In genomic region chr5:146401021-146401420, GRCh38 we compare ENCODE assay signal across 38 cellular contexts.
"Had no signal": no experiment of that assay in that cellular context is flagged by ENCODE, and none has a peak within 500 bp of the region (broad histone marks: within the 10 kb centered on the region; RNA-seq: fewer than 3 reads in every experiment).

No MANE protein-coding gene starts in this region.

- H3K36me3 ChIP-seq: adrenal gland, ascending aorta, brain microvascular endothelial cell, breast epithelium, cardiac muscle cell had no signal

- H3K4me3 Mint-ChIP-seq: activated naive CD4-positive, alpha-beta T cell treated with anti-CD3 and anti-CD28 coated beads for 36 hours; activated naive CD4-positive, alpha-beta T cell treated with anti-CD3 and anti-CD28 coated beads, Interleukin-2, amount 10 ng/mL, durations not matched to agents 7 days and 5 days; activated naive CD4-positive, alpha-beta T cell treated with anti-CD3 and anti-CD28 coated beads, Interleukin-2, amount 50 U/mL, for 24 hours; activated naive CD8-positive, alpha-beta T cell; activated naive CD8-positive, alpha-beta T cell treated with anti-CD3 and anti-CD28 coated beads for 36 hours; activated naive CD8-positive, alpha-beta T cell treated with anti-CD3 and anti-CD28 coated beads, Interleukin-2, amount 10 ng/mL, durations not matched to agents 7 days and 5 days; activated naive CD8-positive, alpha-beta T cell treated with anti-CD3 and anti-CD28 coated beads, Interleukin-2, amount 50 U/mL, for 24 hours; activated T-cell treated with anti-CD3 and anti-CD28 coated beads, Interleukin-2, amount 50 U/mL, for 24 hours; activated T-cell treated with anti-CD3 and anti-CD28 coated beads, Interleukin-2, amount 50 U/mL, for 4 hours; activated T-helper 1 cell treated with anti-CD3 and anti-CD28 coated beads, Interleukin-12 subunit alpha, Interleukin-12 subunit beta, Interleukin-2, Interleukin-4 antibody, amounts not matched to agents 30 ng/mL and 10 ng/mL and 1 ng/mL, durations not matched to agents 14 hours and 24 hours and 36 hours; activated T-helper 17 cell treated with anti-CD3 and anti-CD28 coated beads, Interleukin-2, amount 50 U/mL, for 72 hours; brain; central memory CD8-positive, alpha-beta T cell had no signal

- H3K27ac Mint-ChIP-seq: activated naive CD4-positive, alpha-beta T cell treated with anti-CD3 and anti-CD28 coated beads for 36 hours; activated naive CD4-positive, alpha-beta T cell treated with anti-CD3 and anti-CD28 coated beads, Interleukin-2, amount 10 ng/mL, durations not matched to agents 7 days and 5 days; activated naive CD4-positive, alpha-beta T cell treated with anti-CD3 and anti-CD28 coated beads, Interleukin-2, amount 50 U/mL, for 24 hours; activated naive CD4-positive, alpha-beta T cell treated with anti-CD3 and anti-CD28 coated beads, Interleukin-2, amount 50 U/mL, for 72 hours; activated naive CD8-positive, alpha-beta T cell; activated naive CD8-positive, alpha-beta T cell treated with anti-CD3 and anti-CD28 coated beads for 36 hours; activated naive CD8-positive, alpha-beta T cell treated with anti-CD3 and anti-CD28 coated beads, Interleukin-2, amount 10 ng/mL, durations not matched to agents 7 days and 5 days; activated naive CD8-positive, alpha-beta T cell treated with anti-CD3 and anti-CD28 coated beads, Interleukin-2, amount 50 U/mL, for 24 hours; activated T-cell treated with anti-CD3 and anti-CD28 coated beads, Interleukin-2, amount 50 U/mL, for 24 hours; activated T-helper 1 cell treated with anti-CD3 and anti-CD28 coated beads, Interleukin-12 subunit alpha, Interleukin-12 subunit beta, Interleukin-2, Interleukin-4 antibody, amounts not matched to agents 30 ng/mL and 10 ng/mL and 1 ng/mL, durations not matched to agents 14 hours and 24 hours and 36 hours; activated T-helper 17 cell treated with anti-CD3 and anti-CD28 coated beads, Interleukin-2, amount 50 U/mL, for 72 hours; activated T-helper 2 cell treated with anti-CD3 and anti-CD28 coated beads, Interferon-gamma antibody, Interleukin-2, Interleukin-4, amounts not matched to agents 10 μg/mL and 5 μg/mL and 100 μg/mL, durations not matched to agents 14 hours and 24 hours and 36 hours; brain had no signal

- H3K4me1 ChIP-seq: adrenal gland, ascending aorta, body of pancreas, breast epithelium had no signal

- H3K36me3 Mint-ChIP-seq: activated naive CD4-positive, alpha-beta T cell treated with anti-CD3 and anti-CD28 coated beads, Interleukin-2, amount 10 ng/mL, durations not matched to agents 7 days and 5 days; activated naive CD4-positive, alpha-beta T cell treated with anti-CD3 and anti-CD28 coated beads, Interleukin-2, amount 50 U/mL, for 24 hours; activated naive CD4-positive, alpha-beta T cell treated with anti-CD3 and anti-CD28 coated beads, Interleukin-2, amount 50 U/mL, for 72 hours; activated naive CD8-positive, alpha-beta T cell; activated naive CD8-positive, alpha-beta T cell treated with anti-CD3 and anti-CD28 coated beads for 36 hours; brain had no signal

- ATAC-seq: activated naive CD4-positive, alpha-beta T cell treated with anti-CD3 and anti-CD28 coated beads, Interleukin-2, amount 50 U/mL, for 72 hours; activated naive CD8-positive, alpha-beta T cell treated with anti-CD3 and anti-CD28 coated beads, Interleukin-2, amount 50 U/mL, for 24 hours; activated T-cell treated with anti-CD3 and anti-CD28 coated beads, Interleukin-2, amount 50 U/mL, for 4 hours; activated T-helper 17 cell treated with anti-CD3 and anti-CD28 coated beads, Interleukin-2, amount 50 U/mL, for 72 hours; body of pancreas had no signal

- H3K4me1 Mint-ChIP-seq: activated naive CD4-positive, alpha-beta T cell treated with anti-CD3 and anti-CD28 coated beads, Interleukin-2, amount 10 ng/mL, durations not matched to agents 7 days and 5 days; activated naive CD4-positive, alpha-beta T cell treated with anti-CD3 and anti-CD28 coated beads, Interleukin-2, amount 50 U/mL, for 24 hours; activated naive CD8-positive, alpha-beta T cell treated with anti-CD3 and anti-CD28 coated beads for 36 hours; activated naive CD8-positive, alpha-beta T cell treated with anti-CD3 and anti-CD28 coated beads, Interleukin-2, amount 50 U/mL, for 24 hours; activated T-helper 17 cell treated with anti-CD3 and anti-CD28 coated beads, Interleukin-2, amount 50 U/mL, for 72 hours; brain; central memory CD8-positive, alpha-beta T cell had no signal

- H3K27me3 ChIP-seq: ascending aorta, body of pancreas, brain microvascular endothelial cell had no signal

- H3K9me3 ChIP-seq: adrenal gland, ascending aorta, body of pancreas, breast epithelium had no signal

- DNase-seq: activated effector memory CD4-positive, alpha-beta T cell treated with anti-CD3 and anti-CD28 coated beads, Interleukin-2, amount 50 U/mL, for 16 hours; activated effector memory CD4-positive, alpha-beta T cell treated with Interleukin-2 at 50 U/mL for 16 hours; activated gamma-delta T cell; activated gamma-delta T cell treated with Interleukin-2 at 50 U/mL for 16 hours; activated naive CD4-positive, alpha-beta T cell; activated naive CD4-positive, alpha-beta T cell treated with anti-CD3 and anti-CD28 coated beads for 36 hours; activated naive CD4-positive, alpha-beta T cell treated with anti-CD3 and anti-CD28 coated beads, Interleukin-2, amount 10 ng/mL, durations not matched to agents 7 days and 5 days; activated naive CD4-positive, alpha-beta T cell treated with anti-CD3 and anti-CD28 coated beads, Interleukin-2, amount 50 U/mL, for 16 hours; activated naive CD4-positive, alpha-beta T cell treated with Interleukin-2 at 50 U/mL for 16 hours; activated naive CD8-positive, alpha-beta T cell treated with anti-CD3 and anti-CD28 coated beads for 36 hours; activated naive CD8-positive, alpha-beta T cell treated with anti-CD3 and anti-CD28 coated beads, Interleukin-2, amount 10 ng/mL, durations not matched to agents 7 days and 5 days; activated naive CD8-positive, alpha-beta T cell treated with anti-CD3 and anti-CD28 coated beads, Interleukin-2, amount 50 U/mL, for 24 hours; activated T-cell treated with anti-CD3 and anti-CD28 coated beads for 4 hours; activated T-cell treated with anti-CD3 and anti-CD28 coated beads, Interleukin-2, amount 50 U/mL, for 1 hour; activated T-cell treated with anti-CD3 and anti-CD28 coated beads, Interleukin-2, amount 50 U/mL, for 24 hours; activated T-cell treated with anti-CD3 and anti-CD28 coated beads, Interleukin-2, amount 50 U/mL, for 4 hours; activated T-cell treated with anti-CD3 and anti-CD28 coated beads, Interleukin-2, amount 50 U/mL, for 48 hours; adrenal gland; amniotic stem cell; amygdala; anterior cingulate cortex; aorta; body of pancreas; brain microvascular endothelial cell; caudate nucleus; central memory CD4-positive, alpha-beta T cell; cerebellar nuclear complex had no signal

- H3K27ac ChIP-seq: adrenal gland, ascending aorta, body of pancreas, brain microvascular endothelial cell, breast epithelium, cardiac muscle cell had no signal

- H3K9me3 Mint-ChIP-seq: activated naive CD4-positive, alpha-beta T cell treated with anti-CD3 and anti-CD28 coated beads for 36 hours; activated naive CD4-positive, alpha-beta T cell treated with anti-CD3 and anti-CD28 coated beads, Interleukin-2, amount 10 ng/mL, durations not matched to agents 7 days and 5 days; activated naive CD4-positive, alpha-beta T cell treated with anti-CD3 and anti-CD28 coated beads, Interleukin-2, amount 50 U/mL, for 24 hours; activated naive CD4-positive, alpha-beta T cell treated with anti-CD3 and anti-CD28 coated beads, Interleukin-2, amount 50 U/mL, for 72 hours; activated naive CD8-positive, alpha-beta T cell treated with anti-CD3 and anti-CD28 coated beads for 36 hours; activated naive CD8-positive, alpha-beta T cell treated with anti-CD3 and anti-CD28 coated beads, Interleukin-2, amount 10 ng/mL, durations not matched to agents 7 days and 5 days; activated naive CD8-positive, alpha-beta T cell treated with anti-CD3 and anti-CD28 coated beads, Interleukin-2, amount 50 U/mL, for 24 hours; activated T-cell treated with anti-CD3 and anti-CD28 coated beads, Interleukin-2, amount 50 U/mL, for 24 hours; activated T-cell treated with anti-CD3 and anti-CD28 coated beads, Interleukin-2, amount 50 U/mL, for 4 hours; activated T-helper 1 cell treated with anti-CD3 and anti-CD28 coated beads, Interleukin-12 subunit alpha, Interleukin-12 subunit beta, Interleukin-2, Interleukin-4 antibody, amounts not matched to agents 30 ng/mL and 10 ng/mL and 1 ng/mL, durations not matched to agents 14 hours and 24 hours and 36 hours; activated T-helper 17 cell treated with anti-CD3 and anti-CD28 coated beads, Interleukin-2, amount 50 U/mL, for 72 hours; activated T-helper 2 cell treated with anti-CD3 and anti-CD28 coated beads, Interferon-gamma antibody, Interleukin-2, Interleukin-4, amounts not matched to agents 10 μg/mL and 5 μg/mL and 100 μg/mL, durations not matched to agents 14 hours and 24 hours and 36 hours; brain; central memory CD8-positive, alpha-beta T cell had no signal

- H3K4me3 ChIP-seq: adrenal gland, ascending aorta, body of pancreas, breast epithelium, cardiac muscle cell had no signal
